In the genomic region with DNA sequence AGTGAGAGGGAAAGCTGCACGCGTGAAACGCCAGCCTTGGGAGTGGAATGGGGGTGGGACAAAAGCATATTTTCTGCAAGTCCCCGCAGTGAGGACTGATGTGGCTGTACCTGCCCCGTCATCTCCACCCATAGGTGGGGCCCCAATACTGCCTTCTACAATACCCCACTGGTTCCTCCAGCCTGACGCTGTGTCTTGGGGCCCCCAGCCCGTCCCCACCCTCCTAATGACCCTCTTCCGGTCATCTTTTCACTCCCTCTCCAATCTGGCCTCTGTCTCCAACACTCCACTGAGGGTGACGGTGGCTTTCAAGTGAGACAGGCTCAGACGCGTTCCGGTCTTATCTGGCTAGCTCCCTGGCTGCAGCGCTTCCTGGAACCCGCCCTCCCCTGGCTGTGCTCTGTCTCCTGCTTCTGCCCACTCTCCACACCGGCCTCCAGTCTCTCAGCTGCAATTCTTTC, we compare ENCODE assay signal across 9 cellular contexts.
DNase-seq lines count a peak whose midpoint lies in the region; ATAC-seq and TF ChIP-seq lines count a peak whose summit lies in the region.
"Had no signal": no experiment of that assay in that cellular context is flagged by ENCODE, and none has a peak within 500 bp of the region (broad histone marks: within the 10 kb centered on the region; RNA-seq: fewer than 3 reads in every experiment).

No MANE protein-coding gene starts in this region.

- peak overlapping the region; percentile 33 for H3K27ac Mint-ChIP-seq in activated B cell treated with CpG ODN at 0.5 μM for 24 hours

- TF ChIP-seq CTCF in activated B cell treated with CpG ODN at 0.5 μM for 24 hours (IDR thresholded peaks at IDR 0.05) = no peak

- peak; percentile 50 for ATAC-seq in activated B cell treated with CpG ODN at 0.5 μM for 24 hours (ENCODE audit: low read depth)
- peak; percentile 87 to 90 for ATAC-seq in left cardiac atrium
- ATAC-seq in sciatic nerve = peak; percentile 57

- DNase-seq in activated B cell treated with CpG ODN at 0.5 μM for 24 hours = no peak
- peak; percentile 85 for DNase-seq in left cardiac atrium
- no peak for DNase-seq in sciatic nerve (ENCODE audit: low spot score)
- no peak for DNase-seq in medulla oblongata (ENCODE audit: extremely low spot score)
- DNase-seq in NCI-H187 treated with DMSO at 0.1 percent for 48 hours (lab: John Stamatoyannopoulos, UW) = no peak
- no peak for DNase-seq in pons (ENCODE audit: low spot score)
- DNase-seq in NCI-H2171 treated with DMSO at 0.1 percent for 48 hours (lab: John Stamatoyannopoulos, UW) = no peak
- DNase-seq: NCI-H1105 had no signal

- H3K27me3 Mint-ChIP-seq in activated B cell treated with CpG ODN at 0.5 μM for 24 hours = no peaks in the 10 kb centered on the region

- peaks cover 42% of the 10 kb centered on the region for H3K4me1 ChIP-seq in HUES48 (ENCODE audit: control insufficient read depth, insufficient read depth, low read length)

- intact Hi-C loops in activated B cell treated with CpG ODN at 0.5 μM for 24 hours (cut with micrococcal nuclease) (loop anchor here (1.0 to 2.0 kb wide), 2 partner anchors 105 to 156 kb away; a partner anchor contains a TSS), left cardiac atrium (cut with DNase I) (no loop called here), sciatic nerve (cut with DNase I) (no loop called here)

- no peak overlapping the region for H3K4me3 ChIP-seq in HUES48 (ENCODE audit: low read depth, low read length)

- H3K36me3 ChIP-seq in HUES48 (ENCODE audit: control insufficient read depth, insufficient read depth, low read length) = no peaks in the 10 kb centered on the region

- POLR2A ChIA-PET in activated B cell treated with CpG ODN at 0.5 μM for 24 hours (lab: Charles Lee) = interaction anchor here (0.6 to 1.7 kb wide), 2 partner anchors 81 to 759 kb away, joined by 4 to 6 read pairs; no protein-coding TSS in a partner anchor

- H3K9me3 Mint-ChIP-seq in activated B cell treated with CpG ODN at 0.5 μM for 24 hours = no peaks in the 10 kb centered on the region

- H3K4me3 Mint-ChIP-seq in activated B cell treated with CpG ODN at 0.5 μM for 24 hours = peak overlapping the region; percentile 29

- H3K27me3 ChIP-seq in HUES48 (ENCODE audit: control insufficient read depth, insufficient read depth, low read length) = no peaks in the 10 kb centered on the region

- no peak overlapping the region for H3K9ac ChIP-seq in HUES48 (ENCODE audit: low read depth, low read length)

- H3K9me3 ChIP-seq in HUES48 (ENCODE audit: control insufficient read depth, insufficient read depth, low read length) = no peaks in the 10 kb centered on the region

- H3K27ac ChIP-seq in HUES48 (ENCODE audit: low read depth, low read length) = peak overlapping the region; percentile 58

- CTCF ChIA-PET in activated B cell treated with CpG ODN at 0.5 μM for 24 hours (lab: Charles Lee) = interaction anchor here (1.0 to 2.2 kb wide), 3 partner anchors 90 to 156 kb away, joined by 3 to 7 read pairs (median 5); a partner anchor contains a TSS

- no peaks in the 10 kb centered on the region for H3K4me1 Mint-ChIP-seq in activated B cell treated with CpG ODN at 0.5 μM for 24 hours

- no peaks in the 10 kb centered on the region for H3K36me3 Mint-ChIP-seq in activated B cell treated with CpG ODN at 0.5 μM for 24 hours (ENCODE audit: low read depth)
